ENCODE assay signal across 11 cellular contexts in the genomic region with DNA sequence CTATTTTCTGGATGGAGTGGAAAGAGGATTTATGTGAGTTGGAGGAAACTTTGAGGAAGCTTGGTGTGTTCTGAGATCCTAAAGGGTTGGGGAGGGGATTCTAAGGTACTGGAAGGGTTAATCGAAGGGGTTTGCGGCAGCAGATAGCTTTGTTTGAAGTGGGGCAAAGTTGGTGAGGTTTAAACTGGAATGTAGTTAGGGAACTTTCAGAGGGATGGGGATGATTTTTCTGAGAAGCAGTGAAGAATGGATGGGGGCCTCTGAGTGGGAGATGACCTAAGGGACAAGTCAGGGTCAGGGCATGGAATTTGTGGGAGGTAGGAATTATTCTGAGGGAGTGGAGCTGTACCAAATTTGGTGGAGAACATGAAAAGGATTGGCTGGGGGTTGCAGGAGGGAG. TPM values are rescaled to one million over a fixed set of nuclear protein-coding genes. Genes with fewer than 3 reads are reported as not detected.
DNase-seq lines count a peak whose midpoint lies in the region; ATAC-seq, FAIRE-seq and TF ChIP-seq lines count a peak whose summit lies in the region.
"Had no signal": no experiment of that assay in that cellular context is flagged by ENCODE, and none has a peak within 500 bp of the region (broad histone marks: within the 10 kb centered on the region; RNA-seq: fewer than 3 reads in every experiment).

No MANE protein-coding gene starts in this region.

- H3K36me3 ChIP-seq in ES-I3 (ENCODE audit: insufficient read depth, low read length) = peaks cover 17% of the 10 kb centered on the region
- peaks cover 8% of the 10 kb centered on the region for H3K36me3 ChIP-seq in iPS-18a (ENCODE audit: control insufficient read depth, low read depth, low read length)

- H3K27ac ChIP-seq in A549 (0 out of 6 replicates have a peak overlapping the region, but pooled peaks of 1 of the 2 experiments have one; percentile 15), iPS-18a (ENCODE audit: low read length) (no peak overlapping the region)
- H3K27ac ChIP-seq: epithelial cell of prostate had no signal

- no peak for ATAC-seq in A549
- ATAC-seq in activated CD8-positive, alpha-beta T cell treated with anti-CD3 and anti-CD28 coated beads for 36 hours = no peak
- no peak for ATAC-seq in GM21825 (IDR thresholded peaks at IDR 0.05; ENCODE audit: unreplicated experiment)
- no peak for ATAC-seq in HG03175 (IDR thresholded peaks at IDR 0.05; ENCODE audit: unreplicated experiment)

- no peak for TF ChIP-seq RAD21 in A549 (conservative IDR thresholded peaks at IDR 0.05 in 1 of 2, IDR thresholded peaks at IDR 0.05 in 1 of 2)

- no peak for TF ChIP-seq POLR2A in A549 (IDR thresholded peaks at IDR 0.05; ENCODE audit: low read length)

- DNase-seq in A549 (ENCODE audit: low read depth in 1 of 2, low spot score in 1 of 2) (no peak), germinal center (ENCODE audit: low spot score) (no peak), NCI-H2171 treated with DMSO at 0.1 percent for 48 hours (lab: John Stamatoyannopoulos, UW) (no peak)
- DNase-seq in activated CD8-positive, alpha-beta T cell treated with anti-CD3 and anti-CD28 coated beads for 36 hours = no peak
- DNase-seq: C1 segment of cervical spinal cord, NCI-H1694 treated with DMSO at 0.1 percent for 48 hours had no signal

- H3K4me2 ChIP-seq in A549 = peak overlapping the region; percentile 40

- H3K9me3 ChIP-seq in A549 (0 out of 3 replicates have a peak, but pooled peaks cover 5% of the 10 kb centered on the region), ES-I3 (ENCODE audit: control insufficient read depth, insufficient read depth, low read length) (no peaks in the 10 kb centered on the region), iPS-18a (ENCODE audit: control insufficient read depth, low read depth, low read length) (no peaks in the 10 kb centered on the region)

- 89% methylated on average over 2 of the region's 2 CpGs for WGBS in A549 (ENCODE audit: missing lambda C conversion rate)

- POLR2A ChIA-PET in A549 (lab: Yijun Ruan, JAX) = interaction anchor here (1.6 kb wide), 1 partner anchor 21 kb away, joined by 4 read pairs; the partner anchor contains the start of gene ZC3H4
- POLR2A ChIA-PET in activated CD8-positive, alpha-beta T cell treated with anti-CD3 and anti-CD28 coated beads for 36 hours (lab: Charles Lee) = interaction anchor here (0.6 to 2.0 kb wide), 3 partner anchors 9 to 91 kb away, joined by 3 to 5 read pairs (median 3); no protein-coding TSS in a partner anchor

- intact Hi-C loops in activated CD8-positive, alpha-beta T cell treated with anti-CD3 and anti-CD28 coated beads for 36 hours (cut with micrococcal nuclease) = no loop called here

- peaks cover 54% of the 10 kb centered on the region for H3K36me3 Mint-ChIP-seq in activated CD8-positive, alpha-beta T cell treated with anti-CD3 and anti-CD28 coated beads for 36 hours (ENCODE audit: low read depth)

- H3K9ac ChIP-seq in ES-I3 (ENCODE audit: low read depth, low read length) (peak overlapping the region; percentile 7; the same call in 1 of the 2 replicates), iPS-18a (ENCODE audit: low read length) (peak overlapping the region; percentile 7)

- CTCF ChIA-PET in A549 (lab: Yijun Ruan, JAX) = interaction anchor here (1.4 to 6.4 kb wide), 7 partner anchors 9 to 122 kb away, joined by 4 to 65 read pairs (median 12); no protein-coding TSS in a partner anchor
- CTCF ChIA-PET in activated CD8-positive, alpha-beta T cell treated with anti-CD3 and anti-CD28 coated beads for 36 hours (lab: Charles Lee) = interaction anchor here (1.1 to 1.6 kb wide), 4 partner anchors 9 to 1336 kb away, joined by 3 to 9 read pairs (median 4); no protein-coding TSS in a partner anchor

- H3K4me1 ChIP-seq in A549 = peaks cover 40% of the 10 kb centered on the region
- H3K4me1 ChIP-seq in ES-I3 (ENCODE audit: insufficient read depth, low read length) = peaks cover 15% of the 10 kb centered on the region
- H3K4me1 ChIP-seq in iPS-18a (ENCODE audit: control insufficient read depth, low read depth, low read length) = peaks cover 7% of the 10 kb centered on the region

- no peaks in the 10 kb centered on the region for H3K27me3 ChIP-seq in iPS-18a (ENCODE audit: control insufficient read depth, insufficient read depth, low read length)

- peak overlapping the region; percentile 13 for H3K4me3 Mint-ChIP-seq in activated CD8-positive, alpha-beta T cell treated with anti-CD3 and anti-CD28 coated beads for 36 hours

- peaks cover 6% of the 10 kb centered on the region for H3K9me3 Mint-ChIP-seq in activated CD8-positive, alpha-beta T cell treated with anti-CD3 and anti-CD28 coated beads for 36 hours

- H3K4me3 ChIP-seq in A549 = no peak overlapping the region
- H3K4me3 ChIP-seq in iPS-18a (ENCODE audit: low read length) = no peak overlapping the region

- FAIRE-seq in A549 (lab: Jason Lieb, UNC) = no peak

- peaks cover 2% of the 10 kb centered on the region for H3K27me3 Mint-ChIP-seq in activated CD8-positive, alpha-beta T cell treated with anti-CD3 and anti-CD28 coated beads for 36 hours

- no peak for TF ChIP-seq CTCF in A549 (IDR thresholded peaks at IDR 0.05)
- TF ChIP-seq CTCF in activated CD8-positive, alpha-beta T cell treated with anti-CD3 and anti-CD28 coated beads for 36 hours (IDR thresholded peaks at IDR 0.05) = no peak

- no peak overlapping the region for H3K27ac Mint-ChIP-seq in activated CD8-positive, alpha-beta T cell treated with anti-CD3 and anti-CD28 coated beads for 36 hours

- TF ChIP-seq EP300 in A549 (IDR thresholded peaks at IDR 0.05) = no peak

- H3K4me1 Mint-ChIP-seq in activated CD8-positive, alpha-beta T cell treated with anti-CD3 and anti-CD28 coated beads for 36 hours (ENCODE audit: low read depth) = peaks cover 49% of the 10 kb centered on the region

TF ChIP-seq in A549, 52 proteins besides CTCF, POLR2A, EP300 and RAD21:
- TF ChIP-seq RFX5 (IDR thresholded peaks at IDR 0.05) = no peak
- no peak for TF ChIP-seq MYC (IDR thresholded peaks at IDR 0.05; ENCODE audit: borderline replicate concordance, low read length)
- TF ChIP-seq SMC3 (IDR thresholded peaks at IDR 0.05) = no peak
- TF ChIP-seq FOXS1 (CRISPR knock-in tag; IDR thresholded peaks at IDR 0.05) = no peak
- TF ChIP-seq E2F6 (IDR thresholded peaks at IDR 0.05; ENCODE audit: borderline replicate concordance, low read depth) = no peak
- no peak for TF ChIP-seq ZNF302 (CRISPR knock-in tag; IDR thresholded peaks at IDR 0.05)

RNA-seq across cellular contexts. Expression of gene SAE1, which starts 3.9 kb away (rescaled TPM):
- polyA plus RNA-seq in A549 (2011; rRNA removed) = 229 and 249 TPM in 2 replicates
- polyA plus RNA-seq in A549 (2012; cell fraction: cytosol; rRNA removed) = 190 and 220 TPM in 2 replicates
- polyA plus RNA-seq in A549 (2012; cell fraction: nucleus; rRNA removed) = 134 and 175 TPM in 2 replicates
- 187 to 206 TPM (median 205 TPM) in 3 replicates for polyA plus RNA-seq in A549 (2017; fragmentation: RNase III; extraction: RNeasy Plus Mini Kit Qiagen cat#74134 plus additional on column Dnase treatment)
- polyA minus RNA-seq in A549 (2011; rRNA and poly(A)+ RNA removed) = 87.6 and 96.8 TPM in 2 replicates
- total RNA-seq in activated CD8-positive, alpha-beta T cell treated with anti-CD3 and anti-CD28 coated beads for 36 hours = 100 to 1,000 TPM; 125 to 127 TPM

RNA-seq across cellular contexts. Expression of gene ZC3H4, which starts 21.0 kb away (rescaled TPM):
- 7.7 and 9.6 TPM in 2 replicates for polyA plus RNA-seq in A549 (2011; rRNA removed)
- 5.9 and 8.3 TPM in 2 replicates for polyA plus RNA-seq in A549 (2012; cell fraction: cytosol; rRNA removed)
- polyA plus RNA-seq in A549 (2012; cell fraction: nucleus; rRNA removed) = 16.1 and 19.8 TPM in 2 replicates
- 29.7 to 37.9 TPM (median 33.4 TPM) in 3 replicates for polyA plus RNA-seq in A549 (2017; fragmentation: RNase III; extraction: RNeasy Plus Mini Kit Qiagen cat#74134 plus additional on column Dnase treatment)
- polyA minus RNA-seq in A549 (2011; rRNA and poly(A)+ RNA removed) = 13.0 and 16.6 TPM in 2 replicates
- total RNA-seq in activated CD8-positive, alpha-beta T cell treated with anti-CD3 and anti-CD28 coated beads for 36 hours = 10 to 100 TPM; 68.5 to 70.2 TPM
